In genomic region chr6:142612956-142613355, GRCh38 we compare ENCODE assay signal across 26 cellular contexts.
"Had no signal": no experiment of that assay in that cellular context is flagged by ENCODE, and none has a peak within 500 bp of the region (broad histone marks: within the 10 kb centered on the region; RNA-seq: fewer than 3 reads in every experiment).

No MANE protein-coding gene starts in this region.

- DNase-seq: Kasumi-1; MV-4-11; NCI-H1048; NCI-H1105; NCI-H1417; NCI-H1436 treated with DMSO at 0.1 percent for 48 hours; NCI-H1694; NCI-H187 treated with DMSO at 0.1 percent for 48 hours; NCI-H2029 treated with DMSO at 0.1 percent for 48 hours; NCI-H2107; NCI-H2227 treated with DMSO at 0.1 percent for 48 hours; NCI-H446; NCI-H510A; NCI-H524 treated with DMSO at 0.1 percent for 48 hours; NCI-H69; NCI-H774; NK-92 treated with Interleukin-12 subunit alpha and Interleukin-12 subunit beta, amount 100 ng/mL, for 24 hours; PC-9; Peyer's patch; SHP77 treated with DMSO at 0.1 percent for 48 hours; SJCRH30 had no signal

- H3K36me3 ChIP-seq: Peyer's patch, SJCRH30 had no signal

- H3K4me2 ChIP-seq: KMS-11, PC-9 had no signal

- H3K4me1 ChIP-seq: Peyer's patch, SJCRH30 had no signal

- FAIRE-seq: HTR-8/SVneo, K562 had no signal

- H3K27ac ChIP-seq: KMS-11, PC-9, Peyer's patch, SJCRH30 had no signal

- H3K9ac ChIP-seq: KMS-11 had no signal

- H3K9me3 ChIP-seq: Peyer's patch, SJCRH30 had no signal

- H3K4me3 ChIP-seq: K562, PC-9, Peyer's patch, SJCRH30 had no signal

- ATAC-seq: K562, Right ventricle myocardium inferior, SK-N-SH treated with all-trans-retinoic acid at 6 μM for 48 hours had no signal

- H2AFZ ChIP-seq: PC-9 had no signal

- H3K27me3 ChIP-seq: Peyer's patch, SJCRH30 had no signal
